ENCODE assay signal across 8 cellular contexts in genomic region chr1:89987170-89987819, GRCh38. TPM values are rescaled to one million over a fixed set of nuclear protein-coding genes. Genes with fewer than 3 reads are reported as not detected.
DNase-seq lines count a peak whose midpoint lies in the region; ATAC-seq and TF ChIP-seq lines count a peak whose summit lies in the region.

No MANE protein-coding gene starts in this region.

- peak in 5 of 6 experiments; percentile 10 to 75 (median 51) for DNase-seq in stimulated activated naive CD4-positive, alpha-beta T cell (lab: John Stamatoyannopoulos, UW)
- no peak for DNase-seq in stimulated activated naive CD4-positive, alpha-beta T cell treated with Interleukin-2 at 50 U/mL for 16 hours (lab: John Stamatoyannopoulos, UW)
- DNase-seq in NCI-H146 treated with DMSO at 0.1 percent for 48 hours (lab: John Stamatoyannopoulos, UW; ENCODE audit: unreplicated experiment) = peak; percentile 61
- DNase-seq in SW 1271 (lab: John Stamatoyannopoulos, UW) = peak; percentile 25 to 68
- DNase-seq in breast epithelium (ENCODE audit: low spot score in 2 of 2) = peak in 1 of 2 donors; percentile 56
- peak; percentile 75 for DNase-seq in iris pigment epithelial cell (ENCODE audit: low read depth)
- DNase-seq in stimulated activated CD4-positive, alpha-beta T cell treated with anti-CD3 and anti-CD28 coated beads, TNF-alpha, amount 100 ng/mL, for 24 hours (ENCODE audit: low read depth in 3 of 3) = peak in 2 of 3 experiments; percentile 19 to 38

- H3K4me1 ChIP-seq in breast epithelium = no peaks in the 10 kb centered on the region

- H3K4me3 ChIP-seq in breast epithelium = no peak overlapping the region

- peak; percentile 73 for ATAC-seq in HG02870 (IDR thresholded peaks at IDR 0.05; ENCODE audit: unreplicated experiment)

- intact Hi-C loops in breast epithelium (cut with DNase I; ENCODE audit: low total_unique reads) = no loop called here

- TF ChIP-seq POLR2A in breast epithelium (IDR thresholded peaks at IDR 0.05) = no peak

- no peaks in the 10 kb centered on the region for H3K36me3 ChIP-seq in breast epithelium

- no peaks in the 10 kb centered on the region for H3K9me3 ChIP-seq in breast epithelium

- H3K27me3 ChIP-seq in breast epithelium = no peaks in the 10 kb centered on the region

- peak; percentile 68 to 84 (median 83) for TF ChIP-seq CTCF in breast epithelium (IDR thresholded peaks at IDR 0.05)

- H3K27ac ChIP-seq in breast epithelium = no peak overlapping the region

RNA-seq across cellular contexts. Expression of gene ZNF326, which starts 7.6 kb away (rescaled TPM):
- total RNA-seq in breast epithelium = 10 to 100 TPM; 21.9 to 31.3 (median 23.6) TPM
